13 cellular contexts compared by ENCODE assay signal in the genomic region with DNA sequence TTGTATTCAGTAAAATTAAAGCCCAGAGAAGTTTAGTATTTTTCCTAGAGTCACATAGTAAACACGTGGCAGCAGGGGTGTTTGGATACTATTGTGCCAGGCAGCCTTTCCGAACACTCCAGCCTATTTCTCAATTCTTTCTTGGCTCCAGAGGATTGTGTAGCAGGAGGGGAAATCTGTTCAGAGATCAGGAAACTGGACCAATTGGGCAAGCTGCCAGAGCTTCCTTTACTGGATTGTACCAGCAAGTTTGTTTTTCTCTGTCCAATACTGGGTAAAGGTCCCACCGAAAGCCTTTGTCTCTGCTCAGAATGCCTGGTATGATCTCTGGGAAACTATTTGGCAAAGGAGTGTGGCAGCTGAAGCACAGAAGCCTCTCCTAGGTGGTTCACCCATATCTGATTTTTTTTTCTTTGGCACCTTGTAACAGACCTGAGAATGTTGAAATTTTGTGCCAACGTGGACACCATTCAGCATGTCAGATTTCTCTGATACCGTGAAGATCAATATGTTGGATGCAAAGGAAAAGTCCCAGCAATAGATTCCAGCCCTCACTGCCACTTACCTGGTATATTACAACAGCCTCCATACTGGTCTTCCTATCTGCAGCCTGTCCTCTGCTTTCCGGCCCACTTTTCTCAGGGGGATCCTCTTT.
DNase-seq lines count a peak whose midpoint lies in the region; ATAC-seq, FAIRE-seq and TF ChIP-seq lines count a peak whose summit lies in the region.
"Had no signal": no experiment of that assay in that cellular context is flagged by ENCODE, and none has a peak within 500 bp of the region (broad histone marks: within the 10 kb centered on the region; RNA-seq: fewer than 3 reads in every experiment).

No MANE protein-coding gene starts in this region.

- no peak for TF ChIP-seq CTCF in astrocyte (IDR thresholded peaks at IDR 0.05; ENCODE audit: insufficient read depth, low read depth, low read length)
- no peak for TF ChIP-seq CTCF in retinal pigment epithelial cell (conservative IDR thresholded peaks at IDR 0.05; ENCODE audit: low read depth, low read length)

- H3K36me3 ChIP-seq in astrocyte (ENCODE audit: insufficient read depth, low read length) = no peaks in the 10 kb centered on the region
- H3K36me3 ChIP-seq: SJSA1 had no signal

- H3K9me3 ChIP-seq in astrocyte (ENCODE audit: insufficient read depth, low read depth, low read length) = no peaks in the 10 kb centered on the region
- H3K9me3 ChIP-seq: Caco-2, SJSA1 had no signal

- H3K4me1 ChIP-seq in astrocyte (ENCODE audit: insufficient read depth, low read length) = peaks cover 10% of the 10 kb centered on the region
- H3K4me1 ChIP-seq: Caco-2 had no signal

- no peaks in the 10 kb centered on the region for H3K36me3 Mint-ChIP-seq in astrocyte (ENCODE audit: low read depth, unreplicated experiment)

- DNase-seq in EH (ENCODE audit: low read depth) (peak; percentile 38), astrocyte (ENCODE audit: low read depth) (peak; percentile 11), left ventricle myocardium superior (peak; percentile 58), retinal pigment epithelial cell (ENCODE audit: low read depth) (peak; percentile 28), GF-D8 (lab: John Stamatoyannopoulos, UW) (no peak), kidney tubule cell (ENCODE audit: low spot score) (no peak), activated gamma-delta T cell (lab: John Stamatoyannopoulos, UW) (no peak), hepatic stellate cell (ENCODE audit: low spot score) (no peak)
- DNase-seq: activated CD8-positive, alpha-beta memory T cell treated with anti-CD3 and anti-CD28 coated beads, Interleukin-2, amount 50 U/mL, for 48 hours; Caco-2; naive B cell had no signal

- H2AFZ ChIP-seq in astrocyte (ENCODE audit: low read depth, low read length) = no peak overlapping the region

- H3K4me3 ChIP-seq in astrocyte (ENCODE audit: insufficient read depth, low read depth, low read length) (no peak overlapping the region), retinal pigment epithelial cell (ENCODE audit: low read length) (no peak overlapping the region)
- H3K4me3 ChIP-seq: SJSA1 had no signal

- H3K27ac ChIP-seq in astrocyte (ENCODE audit: low read depth, low read length) = no peak overlapping the region
- H3K27ac ChIP-seq: SJSA1 had no signal

- no peak overlapping the region for H3K4me3 Mint-ChIP-seq in astrocyte (ENCODE audit: unreplicated experiment)
- H3K4me3 Mint-ChIP-seq: IgD-negative memory B cell, naive B cell had no signal

- H3K9me3 Mint-ChIP-seq in astrocyte (ENCODE audit: unreplicated experiment) = no peaks in the 10 kb centered on the region
- H3K9me3 Mint-ChIP-seq: IgD-negative memory B cell, naive B cell had no signal

- H3K4me2 ChIP-seq in astrocyte (ENCODE audit: low read length) = no peak overlapping the region

- no peaks in the 10 kb centered on the region for H3K27me3 ChIP-seq in astrocyte (ENCODE audit: insufficient read depth, low read length)
- H3K27me3 ChIP-seq: SJSA1 had no signal

- H3K79me2 ChIP-seq in astrocyte (ENCODE audit: insufficient read depth, low read length) = no peaks in the 10 kb centered on the region

- no peaks in the 10 kb centered on the region for H3K27me3 Mint-ChIP-seq in astrocyte (ENCODE audit: low read depth, unreplicated experiment)
- H3K27me3 Mint-ChIP-seq: IgD-negative memory B cell, naive B cell had no signal

- intact Hi-C loops in left ventricle myocardium superior (cut with micrococcal nuclease) = no loop called here

- no peak overlapping the region for H3K27ac Mint-ChIP-seq in astrocyte (ENCODE audit: unreplicated experiment)

- H4K20me1 ChIP-seq in astrocyte (ENCODE audit: insufficient read depth, low read length) = no peaks in the 10 kb centered on the region

- H3K4me1 Mint-ChIP-seq in astrocyte (ENCODE audit: low read depth, unreplicated experiment) = peaks cover 18% of the 10 kb centered on the region
- H3K4me1 Mint-ChIP-seq: IgD-negative memory B cell had no signal

- no peak overlapping the region for H3K9ac ChIP-seq in astrocyte (ENCODE audit: low read length)

- FAIRE-seq in astrocyte (lab: Jason Lieb, UNC) = no peak

- ATAC-seq in left ventricle myocardium superior = peak; percentile 73

Comparison
In these comparisons a context has a peak if more than half of its experiments do, and no peak if none do; other contexts are left out.
1. DNase-seq: peak in EH (single experiment), astrocyte (single experiment), left ventricle myocardium superior (single experiment) and retinal pigment epithelial cell (single experiment); none in GF-D8 (single experiment), kidney tubule cell (single experiment), activated gamma-delta T cell (single experiment) and hepatic stellate cell (single experiment).